In genomic region chr9:105244996-105245719, GRCh38 we compare ENCODE assay signal across 8 cellular contexts. TPM values are rescaled to one million over a fixed set of nuclear protein-coding genes. Genes with fewer than 3 reads are reported as not detected.
DNase-seq lines count a peak whose midpoint lies in the region; ATAC-seq, FAIRE-seq and TF ChIP-seq lines count a peak whose summit lies in the region.

No MANE protein-coding gene starts in this region.

- H3K36me3 Mint-ChIP-seq in stimulated activated effector memory CD8-positive, alpha-beta T cell treated with anti-CD3 and anti-CD28 coated beads, Interleukin-12 subunit alpha, Interleukin-12 subunit beta, amount 100 ng/mL, for 72 hours, result no peaks in the 10 kb centered on the region

- H3K9me3 Mint-ChIP-seq in stimulated activated effector memory CD8-positive, alpha-beta T cell treated with anti-CD3 and anti-CD28 coated beads, Interleukin-12 subunit alpha, Interleukin-12 subunit beta, amount 100 ng/mL, for 72 hours, result no peaks in the 10 kb centered on the region

- peak; percentile 61 for FAIRE-seq in GM18507 (lab: Jason Lieb, UNC)

- H3K27ac ChIP-seq in 22Rv1 (peak overlapping the region; percentile 93), epithelial cell of prostate (peak overlapping the region; percentile 79)

- H3K27ac Mint-ChIP-seq in stimulated activated effector memory CD8-positive, alpha-beta T cell treated with anti-CD3 and anti-CD28 coated beads, Interleukin-12 subunit alpha, Interleukin-12 subunit beta, amount 100 ng/mL, for 72 hours, result peak overlapping the region; percentile 94

- peak overlapping the region; percentile 92 for H3K4me3 Mint-ChIP-seq in stimulated activated effector memory CD8-positive, alpha-beta T cell treated with anti-CD3 and anti-CD28 coated beads, Interleukin-12 subunit alpha, Interleukin-12 subunit beta, amount 100 ng/mL, for 72 hours

- peaks cover 12% of the 10 kb centered on the region for H3K4me1 Mint-ChIP-seq in stimulated activated effector memory CD8-positive, alpha-beta T cell treated with anti-CD3 and anti-CD28 coated beads, Interleukin-12 subunit alpha, Interleukin-12 subunit beta, amount 100 ng/mL, for 72 hours

- peak; percentile 50 for TF ChIP-seq CTCF in 22Rv1 (IDR thresholded peaks at IDR 0.05)

- DNase-seq in GM18507 (ENCODE audit: extremely low spot score, insufficient read length, low read depth) (no peak), NCI-H526 treated with DMSO at 0.1 percent for 48 hours (lab: John Stamatoyannopoulos, UW) (peak; percentile 63), activated T-cell treated with anti-CD3 and anti-CD28 coated beads for 4 hours (peak; percentile 10), epithelial cell of prostate (ENCODE audit: low read depth, low spot score) (no peak), mucosa of gallbladder (ENCODE audit: low spot score) (peak; percentile 63)
- DNase-seq in stimulated activated effector memory CD8-positive, alpha-beta T cell treated with anti-CD3 and anti-CD28 coated beads, Interleukin-12 subunit alpha, Interleukin-12 subunit beta, amount 100 ng/mL, for 72 hours (ENCODE audit: low spot score in 2 of 2), result peak; percentile 18 to 66

- peak; percentile 22 for ATAC-seq in HG03108 (IDR thresholded peaks at IDR 0.05; ENCODE audit: unreplicated experiment)
- peak; percentile 6 for ATAC-seq in stimulated activated effector memory CD8-positive, alpha-beta T cell treated with anti-CD3 and anti-CD28 coated beads, Interleukin-12 subunit alpha, Interleukin-12 subunit beta, amount 100 ng/mL, for 72 hours

RNA-seq across cellular contexts. Expression of gene SLC44A1, which starts 0.7 kb away (rescaled TPM):
- 69.1 TPM for total RNA-seq in mucosa of gallbladder

Comparison
In these comparisons a context has a peak if more than half of its experiments do, and no peak if none do; other contexts are left out.
1. DNase-seq: peak in NCI-H526 treated with DMSO at 0.1 percent for 48 hours (single experiment), activated T-cell treated with anti-CD3 and anti-CD28 coated beads for 4 hours (single experiment), mucosa of gallbladder (single experiment) and stimulated activated effector memory CD8-positive, alpha-beta T cell treated with anti-CD3 and anti-CD28 coated beads, Interleukin-12 subunit alpha, Interleukin-12 subunit beta, amount 100 ng/mL, for 72 hours (2 of 2); none in GM18507 (single experiment) and epithelial cell of prostate (single experiment).